ENCODE assay signal across 12 cellular contexts in the genomic region with DNA sequence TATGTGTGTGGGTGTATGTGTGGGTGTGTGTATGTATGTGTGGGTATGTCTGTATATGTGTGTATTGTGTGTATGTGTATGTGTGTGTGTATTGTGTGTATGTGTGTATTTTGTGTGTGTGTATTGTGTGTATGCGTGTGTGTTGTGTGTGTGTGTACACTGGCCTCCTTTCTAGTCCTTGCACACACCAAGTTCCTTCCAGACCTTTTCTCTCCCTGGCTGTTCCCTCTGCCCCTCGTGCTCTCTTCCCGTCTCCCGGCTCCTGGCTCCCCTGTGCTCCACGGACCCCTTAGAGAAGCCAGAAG. TPM values are rescaled to one million over a fixed set of nuclear protein-coding genes. Genes with fewer than 3 reads are reported as not detected.
DNase-seq lines count a peak whose midpoint lies in the region; ATAC-seq and TF ChIP-seq lines count a peak whose summit lies in the region.
"Had no signal": no experiment of that assay in that cellular context is flagged by ENCODE, and none has a peak within 500 bp of the region (broad histone marks: within the 10 kb centered on the region; RNA-seq: fewer than 3 reads in every experiment).

No MANE protein-coding gene starts in this region.

- no peaks in the 10 kb centered on the region for H3K36me3 ChIP-seq in tibial artery
- H3K36me3 ChIP-seq: colonic mucosa, upper lobe of right lung had no signal

- H3K4me3 ChIP-seq in tibial artery = peak overlapping the region in 1 of 2 donors; percentile 32
- H3K4me3 ChIP-seq: A549 had no signal

- no peak for ATAC-seq in activated T-cell treated with anti-CD3 and anti-CD28 coated beads, Interleukin-2, amount 50 U/mL, for 72 hours (replicated peaks in 1 of 2)
- ATAC-seq in activated T-cell treated with anti-CD3 and anti-CD28 coated beads, Interleukin-2, amount 50 U/mL, for 4 hours = no peak
- ATAC-seq in activated naive CD8-positive, alpha-beta T cell treated with anti-CD3 and anti-CD28 coated beads, Interleukin-2, amount 10 ng/mL, durations not matched to agents 7 days and 5 days (ENCODE audit: low read depth) = no peak
- ATAC-seq in memory B cell (ENCODE audit: low read depth) = no peak
- ATAC-seq in stimulated activated naive CD8-positive, alpha-beta T cell treated with anti-CD3 and anti-CD28 coated beads, Interleukin-15, amount 100 ng/mL, for 72 hours = no peak

- no peaks in the 10 kb centered on the region for H3K9me3 Mint-ChIP-seq in activated T-cell treated with anti-CD3 and anti-CD28 coated beads, Interleukin-2, amount 50 U/mL, for 72 hours
- H3K9me3 Mint-ChIP-seq in activated T-cell treated with anti-CD3 and anti-CD28 coated beads, Interleukin-2, amount 50 U/mL, for 4 hours = no peaks in the 10 kb centered on the region
- H3K9me3 Mint-ChIP-seq in activated naive CD8-positive, alpha-beta T cell treated with anti-CD3 and anti-CD28 coated beads, Interleukin-2, amount 10 ng/mL, durations not matched to agents 7 days and 5 days = no peaks in the 10 kb centered on the region
- no peaks in the 10 kb centered on the region for H3K9me3 Mint-ChIP-seq in memory B cell
- H3K9me3 Mint-ChIP-seq in stimulated activated naive CD8-positive, alpha-beta T cell treated with anti-CD3 and anti-CD28 coated beads, Interleukin-15, amount 100 ng/mL, for 72 hours = no peaks in the 10 kb centered on the region

- H3K4me1 ChIP-seq in tibial artery = peaks cover 0 to 30% (median 10%) of the 10 kb centered on the region in 4 donors
- H3K4me1 ChIP-seq: colonic mucosa had no signal

- POLR2A ChIA-PET in activated naive CD8-positive, alpha-beta T cell treated with anti-CD3 and anti-CD28 coated beads, Interleukin-2, amount 10 ng/mL, durations not matched to agents 7 days and 5 days (lab: Charles Lee) = no interaction called here

- H3K36me3 Mint-ChIP-seq in activated T-cell treated with anti-CD3 and anti-CD28 coated beads, Interleukin-2, amount 50 U/mL, for 72 hours (ENCODE audit: insufficient read depth in 2 of 2) = no peaks in the 10 kb centered on the region
- no peaks in the 10 kb centered on the region for H3K36me3 Mint-ChIP-seq in activated T-cell treated with anti-CD3 and anti-CD28 coated beads, Interleukin-2, amount 50 U/mL, for 4 hours (ENCODE audit: insufficient read depth)
- no peaks in the 10 kb centered on the region for H3K36me3 Mint-ChIP-seq in activated naive CD8-positive, alpha-beta T cell treated with anti-CD3 and anti-CD28 coated beads, Interleukin-2, amount 10 ng/mL, durations not matched to agents 7 days and 5 days
- H3K36me3 Mint-ChIP-seq in memory B cell = no peaks in the 10 kb centered on the region

- H3K27ac ChIP-seq in tibial artery = no peak overlapping the region
- no peak overlapping the region for H3K27ac ChIP-seq in caudate nucleus (ENCODE audit: low read depth, low read length)
- H3K27ac ChIP-seq: A549, colonic mucosa had no signal

- H3K27me3 ChIP-seq in tibial artery = peaks cover 0 to 95% of the 10 kb centered on the region in 2 donors

- TF ChIP-seq CTCF in tibial artery (IDR thresholded peaks at IDR 0.05) = no peak

- H3K27ac Mint-ChIP-seq in activated T-cell treated with anti-CD3 and anti-CD28 coated beads, Interleukin-2, amount 50 U/mL, for 72 hours = no peak overlapping the region
- peak overlapping the region; percentile 70 for H3K27ac Mint-ChIP-seq in activated naive CD8-positive, alpha-beta T cell treated with anti-CD3 and anti-CD28 coated beads, Interleukin-2, amount 10 ng/mL, durations not matched to agents 7 days and 5 days
- no peak overlapping the region for H3K27ac Mint-ChIP-seq in memory B cell
- peak overlapping the region; percentile 94 to 95 for H3K27ac Mint-ChIP-seq in stimulated activated naive CD8-positive, alpha-beta T cell treated with anti-CD3 and anti-CD28 coated beads, Interleukin-15, amount 100 ng/mL, for 72 hours

- H3K4me3 Mint-ChIP-seq in activated T-cell treated with anti-CD3 and anti-CD28 coated beads, Interleukin-2, amount 50 U/mL, for 72 hours = peak overlapping the region; percentile 2 to 69
- no peak overlapping the region for H3K4me3 Mint-ChIP-seq in activated T-cell treated with anti-CD3 and anti-CD28 coated beads, Interleukin-2, amount 50 U/mL, for 4 hours
- peak overlapping the region; percentile 58 for H3K4me3 Mint-ChIP-seq in activated naive CD8-positive, alpha-beta T cell treated with anti-CD3 and anti-CD28 coated beads, Interleukin-2, amount 10 ng/mL, durations not matched to agents 7 days and 5 days
- H3K4me3 Mint-ChIP-seq in memory B cell = peak overlapping the region; percentile 71
- H3K4me3 Mint-ChIP-seq in stimulated activated naive CD8-positive, alpha-beta T cell treated with anti-CD3 and anti-CD28 coated beads, Interleukin-15, amount 100 ng/mL, for 72 hours = peak overlapping the region; percentile 9 to 46

- no peaks in the 10 kb centered on the region for H3K9me3 ChIP-seq in tibial artery
- H3K9me3 ChIP-seq: A549, colonic mucosa, upper lobe of right lung had no signal

- peaks cover 38% of the 10 kb centered on the region for H3K4me1 Mint-ChIP-seq in activated T-cell treated with anti-CD3 and anti-CD28 coated beads, Interleukin-2, amount 50 U/mL, for 72 hours (ENCODE audit: low read depth)
- peaks cover 9% of the 10 kb centered on the region for H3K4me1 Mint-ChIP-seq in activated T-cell treated with anti-CD3 and anti-CD28 coated beads, Interleukin-2, amount 50 U/mL, for 4 hours (ENCODE audit: low read depth)
- H3K4me1 Mint-ChIP-seq in activated naive CD8-positive, alpha-beta T cell treated with anti-CD3 and anti-CD28 coated beads, Interleukin-2, amount 10 ng/mL, durations not matched to agents 7 days and 5 days = peaks cover 21% of the 10 kb centered on the region
- H3K4me1 Mint-ChIP-seq in memory B cell = peaks cover 18% of the 10 kb centered on the region
- H3K4me1 Mint-ChIP-seq in stimulated activated naive CD8-positive, alpha-beta T cell treated with anti-CD3 and anti-CD28 coated beads, Interleukin-15, amount 100 ng/mL, for 72 hours = peaks cover 48% of the 10 kb centered on the region

- peaks cover 66% of the 10 kb centered on the region for H3K27me3 Mint-ChIP-seq in activated T-cell treated with anti-CD3 and anti-CD28 coated beads, Interleukin-2, amount 50 U/mL, for 72 hours (ENCODE audit: low read depth)
- H3K27me3 Mint-ChIP-seq in activated T-cell treated with anti-CD3 and anti-CD28 coated beads, Interleukin-2, amount 50 U/mL, for 4 hours (ENCODE audit: low read depth) = peaks cover 49% of the 10 kb centered on the region
- H3K27me3 Mint-ChIP-seq in activated naive CD8-positive, alpha-beta T cell treated with anti-CD3 and anti-CD28 coated beads, Interleukin-2, amount 10 ng/mL, durations not matched to agents 7 days and 5 days = peaks cover 52% of the 10 kb centered on the region
- H3K27me3 Mint-ChIP-seq in memory B cell = peaks cover 12% of the 10 kb centered on the region
- peaks cover 85% of the 10 kb centered on the region for H3K27me3 Mint-ChIP-seq in stimulated activated naive CD8-positive, alpha-beta T cell treated with anti-CD3 and anti-CD28 coated beads, Interleukin-15, amount 100 ng/mL, for 72 hours

- intact Hi-C loops in tibial artery (cut with DNase I; ENCODE audit: low total_unique reads) = no loop called here

- no peak for DNase-seq in activated T-cell treated with anti-CD3 and anti-CD28 coated beads, Interleukin-2, amount 50 U/mL, for 72 hours
- DNase-seq in activated T-cell treated with anti-CD3 and anti-CD28 coated beads, Interleukin-2, amount 50 U/mL, for 4 hours = no peak
- DNase-seq in activated naive CD8-positive, alpha-beta T cell treated with anti-CD3 and anti-CD28 coated beads, Interleukin-2, amount 10 ng/mL, durations not matched to agents 7 days and 5 days = no peak
- DNase-seq in memory B cell (ENCODE audit: low spot score in 2 of 2) (no peak), tibial artery (no peak), NCI-H2081 treated with DMSO at 0.1 percent for 48 hours (lab: John Stamatoyannopoulos, UW) (no peak), caudate nucleus (lab: John Stamatoyannopoulos, UW) (no peak)
- no peak for DNase-seq in stimulated activated naive CD8-positive, alpha-beta T cell treated with anti-CD3 and anti-CD28 coated beads, Interleukin-15, amount 100 ng/mL, for 72 hours
- DNase-seq: activated naive CD4-positive, alpha-beta T cell treated with Interleukin-2 at 50 U/mL for 16 hours; colonic mucosa; upper lobe of right lung had no signal

RNA-seq across cellular contexts. Expression of a gene that starts 11.4 kb away (rescaled TPM):
- under 1 TPM in 1 of 2 donors, not detected in 1; 0.60 TPM for total RNA-seq in activated T-cell treated with anti-CD3 and anti-CD28 coated beads, Interleukin-2, amount 50 U/mL, for 72 hours
- total RNA-seq in activated T-cell treated with anti-CD3 and anti-CD28 coated beads, Interleukin-2, amount 50 U/mL, for 4 hours = under 1 TPM; 0.11 to 0.33 (median 0.13) TPM
- not detected for total RNA-seq in activated naive CD8-positive, alpha-beta T cell treated with anti-CD3 and anti-CD28 coated beads, Interleukin-2, amount 10 ng/mL, durations not matched to agents 7 days and 5 days

Comparison
In these comparisons a context has a peak if more than half of its experiments do, and no peak if none do; other contexts are left out.
1. H3K27ac Mint-ChIP-seq: peak in activated naive CD8-positive, alpha-beta T cell treated with anti-CD3 and anti-CD28 coated beads, Interleukin-2, amount 10 ng/mL, durations not matched to agents 7 days and 5 days (single experiment) and stimulated activated naive CD8-positive, alpha-beta T cell treated with anti-CD3 and anti-CD28 coated beads, Interleukin-15, amount 100 ng/mL, for 72 hours (2 of 2); none in activated T-cell treated with anti-CD3 and anti-CD28 coated beads, Interleukin-2, amount 50 U/mL, for 72 hours (single experiment) and memory B cell (single experiment).